ENCODE assay signal across 1 cellular context in the genomic region with DNA sequence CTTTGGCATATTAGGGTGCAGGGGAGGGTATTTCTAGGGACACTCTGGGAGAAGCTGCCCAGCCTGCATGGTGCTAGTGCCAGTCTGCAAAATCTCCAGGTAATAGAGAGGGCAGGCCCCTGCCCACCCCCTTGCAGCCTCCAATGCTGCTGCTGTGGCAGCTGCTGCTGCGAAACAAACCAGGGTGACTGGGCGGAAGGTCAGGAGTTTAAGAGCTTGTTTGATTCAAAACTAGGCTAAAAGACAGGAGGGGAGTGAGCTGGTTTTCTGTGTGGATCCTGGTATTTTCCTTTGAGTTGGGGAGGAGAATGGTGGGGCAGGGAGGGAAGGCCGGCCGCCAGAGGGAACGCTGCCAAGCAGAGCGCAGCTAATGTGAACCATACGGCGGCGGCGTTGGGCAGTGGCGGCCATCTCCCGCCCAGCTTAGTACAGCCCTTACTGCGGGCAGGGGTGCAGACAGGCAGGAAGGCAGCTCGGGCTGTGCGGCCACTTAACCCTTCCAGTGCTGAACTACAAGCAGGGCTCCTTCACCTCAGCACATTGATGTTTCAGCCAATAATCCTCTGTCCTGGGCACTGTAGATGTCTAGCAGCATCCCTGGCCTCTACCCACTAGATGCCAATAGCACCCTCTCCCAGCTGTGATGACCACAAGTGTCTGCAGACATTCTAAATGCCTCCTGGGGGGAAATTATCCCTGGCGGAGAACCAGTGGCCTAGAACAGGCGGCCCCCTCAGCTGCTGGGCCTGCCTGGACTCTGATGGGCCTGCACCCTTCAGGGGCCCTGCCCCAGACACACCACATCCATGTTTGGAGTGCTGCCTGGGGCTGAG.
TF ChIP-seq lines count a peak whose summit lies in the region.

No MANE protein-coding gene starts in this region.

TF ChIP-seq in SK-N-SH, 30 proteins besides CTCF, POLR2A, EP300 and RAD21 (continued from another document):
- TF ChIP-seq REST (IDR thresholded peaks at IDR 0.05; ENCODE audit: low read depth, low read length) (no peak), SMC3 (IDR thresholded peaks at IDR 0.05; ENCODE audit: low read depth, low read length) (no peak; the same call in 1 of the 2 replicates), CHD2 (IDR thresholded peaks at IDR 0.05; ENCODE audit: low read length, partially characterized antibody) (peak; percentile 85), FOXJ3 (CRISPR knock-in tag; IDR thresholded peaks at IDR 0.05) (no peak; the same call in 1 of the 2 replicates), RCOR1 (IDR thresholded peaks at IDR 0.05; ENCODE audit: low read length) (peak; percentile 77), GATA2 (CRISPR knock-in tag; IDR thresholded peaks at IDR 0.05) (peak; percentile 59), NRF1 (IDR thresholded peaks at IDR 0.05; ENCODE audit: low read depth, low read length) (no peak), TEAD4 (IDR thresholded peaks at IDR 0.05; ENCODE audit: borderline replicate concordance, insufficient read depth) (peak; percentile 55; the same call in 1 of the 2 replicates), MEF2A (IDR thresholded peaks at IDR 0.05; ENCODE audit: borderline replicate concordance, low read depth) (no peak), ZBTB33 (IDR thresholded peaks at IDR 0.05; ENCODE audit: borderline replicate concordance, low read depth) (peak; percentile 34; the same call in 1 of the 2 replicates), SIN3A (IDR thresholded peaks at IDR 0.05; ENCODE audit: borderline replicate concordance, low read depth, low read length) (no peak), JUND (IDR thresholded peaks at IDR 0.05) (no peak), TAF1 (IDR thresholded peaks at IDR 0.05; ENCODE audit: borderline replicate concordance, low read depth, low read length) (no peak), RXRA (IDR thresholded peaks at IDR 0.05; ENCODE audit: borderline replicate concordance, low read depth) (peak; percentile 99), FOXM1 (IDR thresholded peaks at IDR 0.05; ENCODE audit: low read depth) (peak; percentile 48; the same call in 1 of the 2 replicates), RFX5 (IDR thresholded peaks at IDR 0.05; ENCODE audit: low read length) (no peak), ELF1 (IDR thresholded peaks at IDR 0.05) (no peak), POLR2AphosphoS5 (IDR thresholded peaks at IDR 0.05; ENCODE audit: low read depth, low read length) (peak; percentile 53; the same call in 1 of the 2 replicates), NFIC (IDR thresholded peaks at IDR 0.05; ENCODE audit: borderline replicate concordance) (peak; percentile 98)
- TF ChIP-seq, protein P1, sequence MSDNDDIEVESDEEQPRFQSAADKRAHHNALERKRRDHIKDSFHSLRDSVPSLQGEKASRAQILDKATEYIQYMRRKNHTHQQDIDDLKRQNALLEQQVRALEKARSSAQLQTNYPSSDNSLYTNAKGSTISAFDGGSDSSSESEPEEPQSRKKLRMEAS (IDR thresholded peaks at IDR 0.05; ENCODE audit: low read depth): peak; percentile 79
- TF ChIP-seq, protein P2, sequence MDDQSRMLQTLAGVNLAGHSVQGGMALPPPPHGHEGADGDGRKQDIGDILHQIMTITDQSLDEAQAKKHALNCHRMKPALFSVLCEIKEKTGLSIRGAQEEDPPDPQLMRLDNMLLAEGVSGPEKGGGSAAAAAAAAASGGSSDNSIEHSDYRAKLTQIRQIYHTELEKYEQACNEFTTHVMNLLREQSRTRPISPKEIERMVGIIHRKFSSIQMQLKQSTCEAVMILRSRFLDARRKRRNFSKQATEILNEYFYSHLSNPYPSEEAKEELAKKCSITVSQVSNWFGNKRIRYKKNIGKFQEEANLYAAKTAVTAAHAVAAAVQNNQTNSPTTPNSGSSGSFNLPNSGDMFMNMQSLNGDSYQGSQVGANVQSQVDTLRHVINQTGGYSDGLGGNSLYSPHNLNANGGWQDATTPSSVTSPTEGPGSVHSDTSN (IDR thresholded peaks at IDR 0.05): peak; percentile 54; the same call in 1 of the 2 replicates
